ENCODE assay signal across 24 cellular contexts in genomic region chr3:178397836-178398235, GRCh38.
"Had no signal": no experiment of that assay in that cellular context is flagged by ENCODE, and none has a peak within 500 bp of the region (broad histone marks: within the 10 kb centered on the region; RNA-seq: fewer than 3 reads in every experiment).

No MANE protein-coding gene starts in this region.

- DNase-seq: activated CD4-positive, alpha-beta T cell treated with anti-CD3 and anti-CD28 coated beads, Interleukin-2, amount 10 ng/mL, durations not matched to agents 7 days and 5 days; activated CD4-positive, CD25-positive, alpha-beta regulatory T cell treated with anti-CD3 and anti-CD28 coated beads, Interleukin-2, amount 50 U/mL, for 72 hours; activated CD8-positive, alpha-beta T cell treated with anti-CD3 and anti-CD28 coated beads for 36 hours; adrenal gland; colonic mucosa; dorsolateral prefrontal cortex; effector memory CD8-positive, alpha-beta T cell; foreskin keratinocyte; left colon; pancreas; psoas muscle; stimulated activated CD4-positive, alpha-beta T cell treated with anti-CD3 and anti-CD28 coated beads, Interleukin-4, amount 100 ng/mL, for 24 hours; stimulated activated naive CD4-positive, alpha-beta T cell treated with Interleukin-2 at 50 U/mL for 16 hours; WERI-Rb-1 had no signal

- ATAC-seq: activated CD8-positive, alpha-beta T cell treated with anti-CD3 and anti-CD28 coated beads for 36 hours; activated naive CD4-positive, alpha-beta T cell treated with anti-CD3 and anti-CD28 coated beads, Interleukin-2, amount 50 U/mL, for 72 hours; activated T-helper 17 cell treated with anti-CD3 and anti-CD28 coated beads, Interleukin-2, amount 50 U/mL, for 72 hours; effector memory CD8-positive, alpha-beta T cell; esophagus mucosa; foreskin keratinocyte; left colon; pancreas; psoas muscle had no signal

- H3K4me3 ChIP-seq: adrenal gland, colonic mucosa, dorsolateral prefrontal cortex, pancreas, psoas muscle, right atrium auricular region, thoracic aorta, vagina had no signal

- H3K4me1 ChIP-seq: colonic mucosa, pancreas, psoas muscle, right atrium auricular region, vagina had no signal

- H3K36me3 Mint-ChIP-seq: activated naive CD4-positive, alpha-beta T cell treated with anti-CD3 and anti-CD28 coated beads, Interleukin-2, amount 50 U/mL, for 72 hours; memory B cell; type B pancreatic cell had no signal

- H3K4me1 Mint-ChIP-seq: activated CD4-positive, alpha-beta T cell treated with anti-CD3 and anti-CD28 coated beads, Interleukin-2, amount 10 ng/mL, durations not matched to agents 7 days and 5 days; activated T-helper 17 cell treated with anti-CD3 and anti-CD28 coated beads, Interleukin-2, amount 50 U/mL, for 72 hours; memory B cell had no signal

- H3K9me3 Mint-ChIP-seq: activated CD4-positive, alpha-beta T cell treated with anti-CD3 and anti-CD28 coated beads, Interleukin-2, amount 10 ng/mL, durations not matched to agents 7 days and 5 days; activated CD8-positive, alpha-beta T cell treated with anti-CD3 and anti-CD28 coated beads for 36 hours; activated naive CD4-positive, alpha-beta T cell treated with anti-CD3 and anti-CD28 coated beads, Interleukin-2, amount 50 U/mL, for 72 hours; activated T-helper 17 cell treated with anti-CD3 and anti-CD28 coated beads, Interleukin-2, amount 50 U/mL, for 72 hours; effector memory CD8-positive, alpha-beta T cell had no signal

- H3K4me3 Mint-ChIP-seq: activated CD4-positive, alpha-beta T cell treated with anti-CD3 and anti-CD28 coated beads, Interleukin-2, amount 10 ng/mL, durations not matched to agents 7 days and 5 days; activated CD8-positive, alpha-beta T cell treated with anti-CD3 and anti-CD28 coated beads for 36 hours; activated T-helper 17 cell treated with anti-CD3 and anti-CD28 coated beads, Interleukin-2, amount 50 U/mL, for 72 hours; effector memory CD8-positive, alpha-beta T cell; memory B cell; nephron; type B pancreatic cell had no signal

- H3K27ac ChIP-seq: adrenal gland, colonic mucosa, dorsolateral prefrontal cortex, foreskin keratinocyte, neutrophil, pancreas, psoas muscle, right atrium auricular region, thoracic aorta, vagina, WERI-Rb-1 had no signal

- H3K27me3 ChIP-seq: adrenal gland, colonic mucosa, dorsolateral prefrontal cortex, foreskin keratinocyte, neutrophil, pancreas, right atrium auricular region, vagina had no signal

- H3K9me3 ChIP-seq: adrenal gland, colonic mucosa, neutrophil, pancreas, psoas muscle, vagina had no signal

- H3K27ac Mint-ChIP-seq: activated CD4-positive, alpha-beta T cell treated with anti-CD3 and anti-CD28 coated beads, Interleukin-2, amount 10 ng/mL, durations not matched to agents 7 days and 5 days; activated CD8-positive, alpha-beta T cell treated with anti-CD3 and anti-CD28 coated beads for 36 hours; activated naive CD4-positive, alpha-beta T cell treated with anti-CD3 and anti-CD28 coated beads, Interleukin-2, amount 50 U/mL, for 72 hours; activated T-helper 17 cell treated with anti-CD3 and anti-CD28 coated beads, Interleukin-2, amount 50 U/mL, for 72 hours; effector memory CD8-positive, alpha-beta T cell; memory B cell; nephron; type B pancreatic cell had no signal

- H3K36me3 ChIP-seq: adrenal gland, colonic mucosa, neutrophil, pancreas, right atrium auricular region, thoracic aorta, vagina, WERI-Rb-1 had no signal

- H3K27me3 Mint-ChIP-seq: type B pancreatic cell had no signal
